Comparison of ENCODE assay signal across 19 cellular contexts in genomic region chr1:179046808-179047636, GRCh38. TPM values are rescaled to one million over a fixed set of nuclear protein-coding genes. Genes with fewer than 3 reads are reported as not detected.
DNase-seq lines count a peak whose midpoint lies in the region; ATAC-seq and TF ChIP-seq lines count a peak whose summit lies in the region.
"Had no signal": no experiment of that assay in that cellular context is flagged by ENCODE, and none has a peak within 500 bp of the region (broad histone marks: within the 10 kb centered on the region; RNA-seq: fewer than 3 reads in every experiment).

No MANE protein-coding gene starts in this region.

- H3K27me3 ChIP-seq in lower lobe of right lung (ENCODE audit: low read depth), result no peaks in the 10 kb centered on the region
- H3K27me3 ChIP-seq: BLaER1 treated with 17β-estradiol and CSF1 and Interleukin-3, amounts not matched to agents 10 nM and 100 nM had no signal

- H3K27ac ChIP-seq in lower lobe of right lung, result no peak overlapping the region
- H3K27ac ChIP-seq: BLaER1 treated with 17β-estradiol and CSF1 and Interleukin-3, amounts not matched to agents 10 nM and 100 nM; thoracic aorta had no signal

- H3K4me3 Mint-ChIP-seq in central memory CD8-positive, alpha-beta T cell, result no peak overlapping the region
- H3K4me3 Mint-ChIP-seq in memory B cell, result no peak overlapping the region
- H3K4me3 Mint-ChIP-seq: activated naive CD4-positive, alpha-beta T cell treated with anti-CD3 and anti-CD28 coated beads, Interleukin-2, amount 10 ng/mL, durations not matched to agents 7 days and 5 days; T-helper 1 cell treated with Interleukin-12 subunit alpha and Interleukin-12 subunit beta and Interleukin-4 antibody, amounts not matched to agents 30 μg/mL and 1 μg/mL, for 36 hours had no signal

- no peaks in the 10 kb centered on the region for H3K9me3 Mint-ChIP-seq in central memory CD8-positive, alpha-beta T cell
- no peaks in the 10 kb centered on the region for H3K9me3 Mint-ChIP-seq in memory B cell
- H3K9me3 Mint-ChIP-seq: activated naive CD4-positive, alpha-beta T cell treated with anti-CD3 and anti-CD28 coated beads, Interleukin-2, amount 10 ng/mL, durations not matched to agents 7 days and 5 days; T-helper 1 cell treated with Interleukin-12 subunit alpha and Interleukin-12 subunit beta and Interleukin-4 antibody, amounts not matched to agents 30 μg/mL and 1 μg/mL, for 36 hours had no signal

- H3K36me3 Mint-ChIP-seq in central memory CD8-positive, alpha-beta T cell (ENCODE audit: insufficient read depth), result no peaks in the 10 kb centered on the region
- H3K36me3 Mint-ChIP-seq in memory B cell, result peaks cover 11% of the 10 kb centered on the region

- intact Hi-C loops in lower lobe of right lung (cut with DNase I), result no loop called here

- no peaks in the 10 kb centered on the region for H3K4me1 ChIP-seq in lower lobe of right lung

- H3K27me3 Mint-ChIP-seq in central memory CD8-positive, alpha-beta T cell, result no peaks in the 10 kb centered on the region
- H3K27me3 Mint-ChIP-seq in memory B cell, result no peaks in the 10 kb centered on the region
- H3K27me3 Mint-ChIP-seq: activated naive CD4-positive, alpha-beta T cell treated with anti-CD3 and anti-CD28 coated beads, Interleukin-2, amount 10 ng/mL, durations not matched to agents 7 days and 5 days had no signal

- H3K36me3 ChIP-seq in lower lobe of right lung, result peaks cover 4% of the 10 kb centered on the region

- no peaks in the 10 kb centered on the region for H3K9me3 ChIP-seq in lower lobe of right lung
- H3K9me3 ChIP-seq: thoracic aorta had no signal

- DNase-seq in GF-D8 (lab: John Stamatoyannopoulos, UW), result peak; percentile 24
- DNase-seq in NCI-H226, result peak; percentile 92
- no peak for DNase-seq in central memory CD8-positive, alpha-beta T cell (ENCODE audit: low spot score in 2 of 2)
- DNase-seq in memory B cell (ENCODE audit: low spot score in 2 of 2), result no peak
- DNase-seq in NCI-H524 treated with DMSO at 0.1 percent for 48 hours (lab: John Stamatoyannopoulos, UW), result no peak
- no peak for DNase-seq in mucosa of gallbladder (ENCODE audit: low spot score)
- no peak for DNase-seq in HT-29 (ENCODE audit: low spot score)
- no peak for DNase-seq in lower lobe of right lung
- DNase-seq: activated CD4-positive, alpha-beta T cell treated with anti-CD3 and anti-CD28 coated beads for 1 hour; activated CD8-positive, alpha-beta memory T cell treated with anti-CD3 and anti-CD28 coated beads, Interleukin-2, amount 50 U/mL, for 48 hours; activated naive CD4-positive, alpha-beta T cell treated with anti-CD3 and anti-CD28 coated beads, Interleukin-2, amount 10 ng/mL, durations not matched to agents 7 days and 5 days; caudate nucleus; effector CD8-positive, alpha-beta T cell; NCI-H1694 treated with DMSO at 0.1 percent for 48 hours; stimulated activated CD4-positive, alpha-beta T cell treated with anti-CD3 and anti-CD28 coated beads, Interleukin-2, amount 100 ng/mL, for 48 hours had no signal

- peak overlapping the region; percentile 7 for H3K27ac Mint-ChIP-seq in central memory CD8-positive, alpha-beta T cell (ENCODE audit: low read depth)
- H3K27ac Mint-ChIP-seq in memory B cell, result peak overlapping the region; percentile 18
- H3K27ac Mint-ChIP-seq: activated naive CD4-positive, alpha-beta T cell treated with anti-CD3 and anti-CD28 coated beads, Interleukin-2, amount 10 ng/mL, durations not matched to agents 7 days and 5 days; T-helper 1 cell treated with Interleukin-12 subunit alpha and Interleukin-12 subunit beta and Interleukin-4 antibody, amounts not matched to agents 30 μg/mL and 1 μg/mL, for 36 hours had no signal

- ATAC-seq in central memory CD8-positive, alpha-beta T cell (replicated peaks; ENCODE audit: extremely low read depth, poor library complexity, severe bottlenecking), result no peak
- ATAC-seq in memory B cell (ENCODE audit: low read depth), result no peak
- no peak for ATAC-seq in lower lobe of right lung
- ATAC-seq: sciatic nerve had no signal

- peaks cover 6% of the 10 kb centered on the region for H3K4me1 Mint-ChIP-seq in central memory CD8-positive, alpha-beta T cell
- H3K4me1 Mint-ChIP-seq in memory B cell, result peaks cover 11% of the 10 kb centered on the region
- H3K4me1 Mint-ChIP-seq: activated naive CD4-positive, alpha-beta T cell treated with anti-CD3 and anti-CD28 coated beads, Interleukin-2, amount 10 ng/mL, durations not matched to agents 7 days and 5 days had no signal

- no peak for TF ChIP-seq CTCF in lower lobe of right lung (IDR thresholded peaks at IDR 0.05)

- no peak overlapping the region for H3K4me3 ChIP-seq in lower lobe of right lung
- H3K4me3 ChIP-seq: BLaER1 treated with 17β-estradiol and CSF1 and Interleukin-3, amounts not matched to agents 10 nM and 100 nM; thoracic aorta had no signal

RNA-seq across cellular contexts. Expression of gene FAM20B, which starts 21.3 kb away (rescaled TPM):
- total RNA-seq in mucosa of gallbladder (69.9 TPM), lower lobe of right lung (38.2 TPM)
- 20.1 and 25.0 TPM in 2 replicates for total RNA-seq in HT-29 (2014; rRNA removed; shearing (Covaris generic))

RNA-seq across cellular contexts. Expression of gene TOR3A, which starts 34.8 kb away (rescaled TPM):
- total RNA-seq in mucosa of gallbladder, result 31.1 TPM
- 36.9 and 41.8 TPM in 2 replicates for total RNA-seq in HT-29 (2014; rRNA removed; shearing (Covaris generic))
- 24.3 TPM for total RNA-seq in lower lobe of right lung

Comparison
In these comparisons a context has a peak if more than half of its experiments do, and no peak if none do; other contexts are left out.
1. DNase-seq: peak in GF-D8 (single experiment) and NCI-H226 (single experiment); none in central memory CD8-positive, alpha-beta T cell (0 of 2), memory B cell (0 of 2), NCI-H524 treated with DMSO at 0.1 percent for 48 hours (single experiment), mucosa of gallbladder (single experiment), HT-29 (single experiment) and lower lobe of right lung (single experiment).